ENCODE assay signal across 8 cellular contexts in the genomic region with DNA sequence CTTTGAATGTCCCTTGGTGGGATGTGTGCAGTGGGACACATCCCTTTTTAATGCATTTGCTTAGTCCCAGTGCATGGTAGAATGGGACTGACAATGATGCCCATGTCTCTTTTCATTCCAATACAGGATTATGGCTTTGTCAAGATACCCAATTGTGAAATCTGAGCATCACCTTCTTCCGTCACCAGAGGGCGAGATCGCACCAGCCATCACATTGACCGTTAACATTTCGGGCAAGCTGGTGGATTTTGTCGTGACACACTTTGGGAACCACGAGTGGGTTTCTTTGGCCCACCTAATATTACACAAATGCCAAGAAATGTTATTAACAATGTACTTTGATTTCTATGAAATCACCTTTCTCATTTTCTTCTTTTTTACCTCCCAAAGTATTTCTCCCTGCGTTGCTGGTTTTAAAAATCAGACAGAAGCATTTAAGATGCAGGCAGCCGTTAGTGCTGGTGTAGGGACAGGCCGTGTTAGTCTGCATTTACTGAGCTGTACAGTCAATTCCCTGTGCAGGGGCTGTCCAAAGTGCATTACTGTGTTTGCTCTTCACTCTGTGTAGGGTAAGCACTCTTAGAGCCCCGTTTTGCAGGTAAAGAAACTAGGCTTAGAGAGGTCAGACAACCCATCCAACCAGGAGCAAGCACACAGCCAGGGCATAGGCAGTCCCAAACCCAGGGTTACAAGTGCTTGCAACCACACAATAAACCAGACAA. TPM values are rescaled to one million over a fixed set of nuclear protein-coding genes. Genes with fewer than 3 reads are reported as not detected.
DNase-seq lines count a peak whose midpoint lies in the region; ATAC-seq and TF ChIP-seq lines count a peak whose summit lies in the region.

No MANE protein-coding gene starts in this region.

- no peak overlapping the region for H3K4me3 Mint-ChIP-seq in activated naive CD4-positive, alpha-beta T cell treated with anti-CD3 and anti-CD28 coated beads, Interleukin-2, amount 10 ng/mL, durations not matched to agents 7 days and 5 days
- no peak overlapping the region for H3K4me3 Mint-ChIP-seq in neural crest cell

- H3K36me3 ChIP-seq in vagina: no peaks in the 10 kb centered on the region

- H3K27ac ChIP-seq in vagina: no peak overlapping the region

- H3K9me3 ChIP-seq in vagina: no peaks in the 10 kb centered on the region

- H3K36me3 Mint-ChIP-seq in activated naive CD4-positive, alpha-beta T cell treated with anti-CD3 and anti-CD28 coated beads, Interleukin-2, amount 10 ng/mL, durations not matched to agents 7 days and 5 days: no peaks in the 10 kb centered on the region
- no peaks in the 10 kb centered on the region for H3K36me3 Mint-ChIP-seq in neural crest cell (ENCODE audit: low read depth)

- ATAC-seq in HG03521 (IDR thresholded peaks at IDR 0.05; ENCODE audit: unreplicated experiment): no peak

- TF ChIP-seq CTCF in LNCaP clone FGC (IDR thresholded peaks at IDR 0.05; ENCODE audit: control insufficient read depth, extremely low read depth, insufficient read depth): peak; percentile 96
- TF ChIP-seq CTCF in neural crest cell (conservative IDR thresholded peaks at IDR 0.05): peak; percentile 31
- TF ChIP-seq CTCF in vagina (IDR thresholded peaks at IDR 0.05): no peak

- H3K4me3 ChIP-seq in LNCaP clone FGC (ENCODE audit: low read depth, low read length) (no peak overlapping the region), vagina (no peak overlapping the region)

- H3K9me3 Mint-ChIP-seq in activated naive CD4-positive, alpha-beta T cell treated with anti-CD3 and anti-CD28 coated beads, Interleukin-2, amount 10 ng/mL, durations not matched to agents 7 days and 5 days: no peaks in the 10 kb centered on the region
- H3K9me3 Mint-ChIP-seq in neural crest cell: peaks cover 4% of the 10 kb centered on the region

- no peaks in the 10 kb centered on the region for H3K27me3 ChIP-seq in vagina

- intact Hi-C loops in vagina (cut with DNase I): no loop called here

- no peak overlapping the region for H3K27ac Mint-ChIP-seq in activated naive CD4-positive, alpha-beta T cell treated with anti-CD3 and anti-CD28 coated beads, Interleukin-2, amount 10 ng/mL, durations not matched to agents 7 days and 5 days
- no peak overlapping the region for H3K27ac Mint-ChIP-seq in neural crest cell (ENCODE audit: unreplicated experiment)

- no peaks in the 10 kb centered on the region for H3K4me1 ChIP-seq in vagina

- no peaks in the 10 kb centered on the region for H3K4me1 Mint-ChIP-seq in activated naive CD4-positive, alpha-beta T cell treated with anti-CD3 and anti-CD28 coated beads, Interleukin-2, amount 10 ng/mL, durations not matched to agents 7 days and 5 days
- H3K4me1 Mint-ChIP-seq in neural crest cell: no peaks in the 10 kb centered on the region

- TF ChIP-seq POLR2A in vagina (IDR thresholded peaks at IDR 0.05): no peak

- DNase-seq in activated naive CD4-positive, alpha-beta T cell treated with anti-CD3 and anti-CD28 coated beads, Interleukin-2, amount 10 ng/mL, durations not matched to agents 7 days and 5 days: peak; percentile 27
- no peak for DNase-seq in activated naive CD4-positive, alpha-beta T cell (lab: John Stamatoyannopoulos, UW)
- DNase-seq in LNCaP clone FGC (ENCODE audit: low read depth) (peak; percentile 10), anterior cingulate cortex (lab: John Stamatoyannopoulos, UW) (peak in 44 of 58 donors; percentile 1 to 64 (median 7)), neural crest cell (ENCODE audit: low read depth, low spot score) (peak; percentile 4), vagina (ENCODE audit: extremely low spot score in 2 of 2) (no peak), SKM-1 treated with dmso at 0.1 percent for 144 hours (lab: John Stamatoyannopoulos, UW; ENCODE audit: unreplicated experiment) (no peak)

- CTCF ChIA-PET in activated naive CD4-positive, alpha-beta T cell treated with anti-CD3 and anti-CD28 coated beads, Interleukin-2, amount 10 ng/mL, durations not matched to agents 7 days and 5 days (lab: Charles Lee): no interaction called here

- H3K27me3 Mint-ChIP-seq in activated naive CD4-positive, alpha-beta T cell treated with anti-CD3 and anti-CD28 coated beads, Interleukin-2, amount 10 ng/mL, durations not matched to agents 7 days and 5 days: peaks cover 9% of the 10 kb centered on the region
- H3K27me3 Mint-ChIP-seq in neural crest cell (ENCODE audit: low read depth): no peaks in the 10 kb centered on the region

RNA-seq across cellular contexts. Expression of a gene that starts 46.5 kb away (rescaled TPM):
- total RNA-seq in neural crest cell: not detected in 2 replicates
- 11.3 TPM for total RNA-seq in vagina

Comparison
In these comparisons a context has a peak if more than half of its experiments do, and no peak if none do; other contexts are left out.
1. DNase-seq: peak in activated naive CD4-positive, alpha-beta T cell treated with anti-CD3 and anti-CD28 coated beads, Interleukin-2, amount 10 ng/mL, durations not matched to agents 7 days and 5 days (single experiment), LNCaP clone FGC (single experiment), anterior cingulate cortex (44 of 58) and neural crest cell (single experiment); none in activated naive CD4-positive, alpha-beta T cell (0 of 4), vagina (0 of 2) and SKM-1 treated with dmso at 0.1 percent for 144 hours (single experiment).
2. CTCF ChIP-seq: peak in LNCaP clone FGC (single experiment) and neural crest cell (single experiment); none in vagina (0 of 3).
3. RNA of a gene that starts 46.5 kb away (total RNA-seq): 11.3 TPM in vagina (single experiment); not detected in neural crest cell; every median in the first group is over 10 times any median in the second.